18 cellular contexts compared by ENCODE assay signal in genomic region chr13:76339649-76340048, GRCh38.
"Had no signal": no experiment of that assay in that cellular context is flagged by ENCODE, and none has a peak within 500 bp of the region (broad histone marks: within the 10 kb centered on the region; RNA-seq: fewer than 3 reads in every experiment).

No MANE protein-coding gene starts in this region.

- H3K9me3 ChIP-seq: gastroesophageal sphincter, prostate gland, transverse colon, vagina had no signal

- H3K27ac ChIP-seq: dorsolateral prefrontal cortex, gastroesophageal sphincter, hepatocyte, prostate gland, transverse colon, vagina had no signal

- H3K4me1 ChIP-seq: prostate gland, transverse colon, vagina had no signal

- H3K4me3 ChIP-seq: dorsolateral prefrontal cortex, gastroesophageal sphincter, hepatocyte, prostate gland, transverse colon, vagina had no signal

- H3K79me2 ChIP-seq: hepatocyte had no signal

- H3K36me3 ChIP-seq: gastroesophageal sphincter, prostate gland, transverse colon, vagina had no signal

- H3K4me2 ChIP-seq: hepatocyte had no signal

- DNase-seq: activated CD4-positive, alpha-beta memory T cell treated with anti-CD3 and anti-CD28 coated beads, Interleukin-2, amount 10 ng/mL, durations not matched to agents 7 days and 5 days; activated CD4-positive, alpha-beta T cell treated with anti-CD3 and anti-CD28 coated beads for 36 hours; activated effector memory CD4-positive, alpha-beta T cell treated with anti-CD3 and anti-CD28 coated beads, Interleukin-2, amount 50 U/mL, for 16 hours; activated T-cell treated with anti-CD3 and anti-CD28 coated beads, Interleukin-2, amount 50 U/mL, for 4 hours; dorsolateral prefrontal cortex; erythroblast; midbrain; right cardiac atrium; small intestine; stimulated activated CD4-positive, alpha-beta T cell treated with anti-CD3 and anti-CD28 coated beads, Interleukin-4, amount 100 ng/mL, for 24 hours; stimulated activated naive CD4-positive, alpha-beta T cell treated with Interleukin-2 at 50 U/mL for 16 hours; transverse colon had no signal

- ATAC-seq: activated CD4-positive, alpha-beta T cell treated with anti-CD3 and anti-CD28 coated beads for 36 hours; activated T-cell treated with anti-CD3 and anti-CD28 coated beads, Interleukin-2, amount 50 U/mL, for 4 hours; gastroesophageal sphincter; left lobe of liver; right cardiac atrium had no signal

- FAIRE-seq: keratinocyte had no signal

- H3K27me3 ChIP-seq: gastroesophageal sphincter, hepatocyte, transverse colon, vagina had no signal

- H2AFZ ChIP-seq: hepatocyte had no signal
